11 cellular contexts compared by ENCODE assay signal in genomic region chr3:146468234-146468931, GRCh38. TPM values are rescaled to one million over a fixed set of nuclear protein-coding genes. Genes with fewer than 3 reads are reported as not detected.
DNase-seq lines count a peak whose midpoint lies in the region; ATAC-seq and TF ChIP-seq lines count a peak whose summit lies in the region.
"Had no signal": no experiment of that assay in that cellular context is flagged by ENCODE, and none has a peak within 500 bp of the region (broad histone marks: within the 10 kb centered on the region; RNA-seq: fewer than 3 reads in every experiment).

No MANE protein-coding gene starts in this region.

- no peaks in the 10 kb centered on the region for H3K27me3 ChIP-seq in mammary epithelial cell (ENCODE audit: insufficient read depth, low read length)
- H3K27me3 ChIP-seq: suprapubic skin had no signal

- no peak for TF ChIP-seq CTCF in mammary epithelial cell (conservative IDR thresholded peaks at IDR 0.05 in 1 of 2, IDR thresholded peaks at IDR 0.05 in 1 of 2; ENCODE audit: extremely low read depth in 1 of 2, insufficient read depth in 1 of 2, low read depth in 1 of 2, low read length in 2 of 2)
- TF ChIP-seq CTCF in type B pancreatic cell (conservative IDR thresholded peaks at IDR 0.05), result no peak

- H2AFZ ChIP-seq in mammary epithelial cell (ENCODE audit: low read depth, low read length), result peak overlapping the region; percentile 99

- DNase-seq in activated T-cell treated with anti-CD3 and anti-CD28 coated beads, Interleukin-2, amount 50 U/mL, for 24 hours, result no peak
- no peak for DNase-seq in activated T-cell treated with anti-CD3 and anti-CD28 coated beads, Interleukin-2, amount 50 U/mL, for 48 hours
- DNase-seq in mammary epithelial cell, result no peak
- DNase-seq in immature natural killer cell, result no peak
- no peak for DNase-seq in type B pancreatic cell (ENCODE audit: extremely low spot score, unreplicated experiment)
- DNase-seq in CD1c-positive myeloid dendritic cell (ENCODE audit: extremely low spot score), result no peak
- DNase-seq: NCI-H187 treated with DMSO at 0.1 percent for 48 hours had no signal

- dilution Hi-C loops in mammary epithelial cell (cut with HindIII; ENCODE audit: low sequenced_read_pairs), result no loop called here

- H3K79me2 ChIP-seq in mammary epithelial cell (ENCODE audit: insufficient read depth, low read length), result no peaks in the 10 kb centered on the region

- no peaks in the 10 kb centered on the region for H4K20me1 ChIP-seq in mammary epithelial cell (ENCODE audit: insufficient read depth, low read length)

- H3K36me3 ChIP-seq in mammary epithelial cell (ENCODE audit: insufficient read depth, low read length), result no peaks in the 10 kb centered on the region
- H3K36me3 ChIP-seq: suprapubic skin had no signal

- peak overlapping the region; percentile 74 for H3K4me3 Mint-ChIP-seq in activated T-cell treated with anti-CD3 and anti-CD28 coated beads, Interleukin-2, amount 50 U/mL, for 24 hours
- H3K4me3 Mint-ChIP-seq in immature natural killer cell, result peak overlapping the region; percentile 75 to 83 (median 76)
- no peak overlapping the region for H3K4me3 Mint-ChIP-seq in type B pancreatic cell

- H3K4me1 ChIP-seq in mammary epithelial cell (ENCODE audit: insufficient read depth, low read length), result peaks cover 19% of the 10 kb centered on the region

- no peaks in the 10 kb centered on the region for H3K9me3 Mint-ChIP-seq in activated T-cell treated with anti-CD3 and anti-CD28 coated beads, Interleukin-2, amount 50 U/mL, for 24 hours
- no peaks in the 10 kb centered on the region for H3K9me3 Mint-ChIP-seq in immature natural killer cell
- no peaks in the 10 kb centered on the region for H3K9me3 Mint-ChIP-seq in type B pancreatic cell

- intact Hi-C loops in mammary epithelial cell (cut with micrococcal nuclease), result loop anchor here (5.0 kb wide), 1 partner anchor 39 kb away; no protein-coding TSS in a partner anchor

- H3K36me3 Mint-ChIP-seq in activated T-cell treated with anti-CD3 and anti-CD28 coated beads, Interleukin-2, amount 50 U/mL, for 24 hours (ENCODE audit: low read depth), result no peaks in the 10 kb centered on the region
- H3K36me3 Mint-ChIP-seq in immature natural killer cell (no peaks in the 10 kb centered on the region), type B pancreatic cell (no peaks in the 10 kb centered on the region)

- CTCF ChIA-PET in mammary epithelial cell (lab: Charles Lee; ENCODE audit: low non-redundant PET), result no interaction called here

- H3K27ac Mint-ChIP-seq in activated T-cell treated with anti-CD3 and anti-CD28 coated beads, Interleukin-2, amount 50 U/mL, for 24 hours, result no peak overlapping the region
- H3K27ac Mint-ChIP-seq in immature natural killer cell, result peak overlapping the region in 5 of 6 donors; percentile 25 to 55 (median 35)
- peak overlapping the region; percentile 42 for H3K27ac Mint-ChIP-seq in type B pancreatic cell

- no peaks in the 10 kb centered on the region for H3K27me3 Mint-ChIP-seq in activated T-cell treated with anti-CD3 and anti-CD28 coated beads, Interleukin-2, amount 50 U/mL, for 24 hours
- H3K27me3 Mint-ChIP-seq in immature natural killer cell (ENCODE audit: low read depth in 3 of 3), result peaks cover 1 to 8% (median 5%) of the 10 kb centered on the region in 3 donors
- H3K27me3 Mint-ChIP-seq in type B pancreatic cell, result no peaks in the 10 kb centered on the region

- WGBS in mammary epithelial cell (ENCODE audit: low coverage, missing lambda C conversion rate), result 96% methylated on average over 6 of the region's 6 CpGs

- H3K4me3 ChIP-seq in mammary epithelial cell (replicated peaks in 1 of 3; ENCODE audit: insufficient read depth in 1 of 3, low read depth in 2 of 3, low read length in 3 of 3), result no peak overlapping the region

- H3K4me1 Mint-ChIP-seq in activated T-cell treated with anti-CD3 and anti-CD28 coated beads, Interleukin-2, amount 50 U/mL, for 24 hours (ENCODE audit: low read depth), result peaks cover 28% of the 10 kb centered on the region
- H3K4me1 Mint-ChIP-seq in immature natural killer cell, result peaks cover 6 to 13% of the 10 kb centered on the region in 2 donors
- H3K4me1 Mint-ChIP-seq in type B pancreatic cell (ENCODE audit: unreplicated experiment), result no peaks in the 10 kb centered on the region

- H3K9me3 ChIP-seq in mammary epithelial cell (replicated peaks; ENCODE audit: insufficient read depth, low read length), result no peaks in the 10 kb centered on the region
- H3K9me3 ChIP-seq: suprapubic skin had no signal

- no peak for ATAC-seq in HG03442 (IDR thresholded peaks at IDR 0.05; ENCODE audit: unreplicated experiment)
- no peak for ATAC-seq in GM21423 (IDR thresholded peaks at IDR 0.05; ENCODE audit: unreplicated experiment)

- H3K4me2 ChIP-seq in mammary epithelial cell (ENCODE audit: insufficient read depth, low read depth, low read length), result no peak overlapping the region

- no TSS peak for BruUV-seq in mammary epithelial cell (replicated peaks; lab: Mats Ljungman, UMichigan)

- no peak overlapping the region for H3K9ac ChIP-seq in mammary epithelial cell (ENCODE audit: insufficient read depth, low read length)

- in situ Hi-C loops in mammary epithelial cell (cut with MboI; ENCODE audit: low sequenced_read_pairs in 2 of 2), result no loop called here

- H3K27ac ChIP-seq in mammary epithelial cell (ENCODE audit: insufficient read depth, low read depth, low read length), result no peak overlapping the region

RNA-seq across cellular contexts. Expression of gene PLSCR2, which starts 1.0 kb away (rescaled TPM):
- total RNA-seq in mammary epithelial cell (not detected), type B pancreatic cell (ENCODE audit: low replicate concordance) (0.62 TPM in 1 of 2 replicates, not detected in the other)
- polyA plus RNA-seq in mammary epithelial cell (not detected), immature natural killer cell (not detected)
- polyA minus RNA-seq in mammary epithelial cell, result not detected
- total RNA-seq: lung microvascular endothelial cell, suprapubic skin had no signal
